17 cellular contexts compared by ENCODE assay signal in the genomic region with DNA sequence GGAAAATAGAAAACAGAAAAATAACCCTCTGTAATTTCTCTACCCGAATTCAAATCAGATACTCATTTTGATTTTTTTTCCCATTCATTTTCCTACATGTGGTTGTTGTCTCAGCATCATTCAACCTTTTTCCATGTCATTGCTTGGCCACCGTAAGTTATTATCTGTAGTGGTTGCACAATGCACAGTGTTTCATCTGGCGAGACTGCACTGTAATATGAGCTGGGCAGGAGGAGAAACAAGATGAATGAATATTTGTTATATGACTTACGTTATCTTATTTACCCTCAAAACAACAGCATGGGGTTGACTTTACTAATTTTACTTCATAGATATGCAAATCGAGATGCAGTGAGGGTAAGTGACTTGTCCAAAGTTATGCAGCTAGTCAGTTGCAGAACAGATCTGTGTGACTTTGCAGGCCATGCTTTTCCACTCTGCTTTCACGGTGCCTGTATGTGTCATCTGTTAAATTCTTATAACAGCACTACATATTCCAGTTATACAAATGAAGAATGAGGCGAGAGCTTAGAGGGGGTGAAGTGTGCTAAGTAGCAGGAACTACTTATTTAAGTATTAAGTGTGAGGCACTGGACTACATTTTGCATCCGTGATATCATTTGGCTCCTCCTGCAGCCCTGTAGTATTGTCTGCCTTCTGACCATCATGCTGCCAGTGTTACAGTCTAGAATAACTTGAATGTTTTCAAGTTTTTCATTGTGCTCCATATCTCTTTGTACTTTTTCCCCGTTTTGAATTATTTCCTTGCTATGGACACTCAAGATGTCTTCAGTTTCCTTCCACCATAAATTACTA. TPM values are rescaled to one million over a fixed set of nuclear protein-coding genes. Genes with fewer than 3 reads are reported as not detected.
A peak's percentile ranks its signal among the peaks of the same experiment; 100 is the strongest.
DNase-seq lines count a peak whose midpoint lies in the region; ATAC-seq and TF ChIP-seq lines count a peak whose summit lies in the region.
"Had no signal": no experiment of that assay in that cellular context is flagged by ENCODE, and none has a peak within 500 bp of the region (broad histone marks: within the 10 kb centered on the region; RNA-seq: fewer than 3 reads in every experiment).

No MANE protein-coding gene starts in this region.

- no peaks in the 10 kb centered on the region for H3K27me3 Mint-ChIP-seq in type B pancreatic cell
- H3K27me3 Mint-ChIP-seq: central memory CD8-positive, alpha-beta T cell; natural killer cell treated with Interleukin-12 subunit alpha and Interleukin-12 subunit beta and Interleukin-15 and Interleukin-18, amount 100 ng/mL, for 72 hours; T-cell had no signal

- no peak for TF ChIP-seq POLR2A in prostate gland (IDR thresholded peaks at IDR 0.05)

- H3K27ac Mint-ChIP-seq in type B pancreatic cell, result no peak overlapping the region
- H3K27ac Mint-ChIP-seq: natural killer cell treated with Interleukin-12 subunit alpha and Interleukin-12 subunit beta and Interleukin-15 and Interleukin-18, amount 100 ng/mL, for 72 hours; T-cell had no signal

- H3K27me3 ChIP-seq in prostate gland (replicated peaks; ENCODE audit: insufficient read depth), result no peaks in the 10 kb centered on the region
- H3K27me3 ChIP-seq: tibial nerve had no signal

- ATAC-seq in GM19395 (IDR thresholded peaks at IDR 0.05; ENCODE audit: unreplicated experiment), result no peak
- ATAC-seq in HG02623 (IDR thresholded peaks at IDR 0.05; ENCODE audit: unreplicated experiment), result no peak
- ATAC-seq: natural killer cell treated with Interleukin-12 subunit alpha and Interleukin-12 subunit beta and Interleukin-15 and Interleukin-18, amount 100 ng/mL, for 72 hours; T-cell had no signal

- peaks cover 0 to 3% of the 10 kb centered on the region in 2 donors for H3K36me3 ChIP-seq in prostate gland

- no peak overlapping the region for H3K27ac ChIP-seq in prostate gland
- H3K27ac ChIP-seq: tibial nerve had no signal

- H3K4me3 ChIP-seq in choroid plexus epithelial cell (ENCODE audit: low read depth, low read length), result no peak overlapping the region
- no peak overlapping the region for H3K4me3 ChIP-seq in prostate gland
- H3K4me3 ChIP-seq: tibial nerve had no signal

- H3K9me3 Mint-ChIP-seq in type B pancreatic cell, result no peaks in the 10 kb centered on the region
- H3K9me3 Mint-ChIP-seq: central memory CD8-positive, alpha-beta T cell; natural killer cell treated with Interleukin-12 subunit alpha and Interleukin-12 subunit beta and Interleukin-15 and Interleukin-18, amount 100 ng/mL, for 72 hours; T-cell had no signal

- H3K36me3 Mint-ChIP-seq in type B pancreatic cell, result peaks cover 16% of the 10 kb centered on the region

- DNase-seq in GM04503 (ENCODE audit: low read depth) (peak; percentile 33), NCI-H146 (lab: John Stamatoyannopoulos, UW) (peak; percentile 60), choroid plexus epithelial cell (ENCODE audit: low read depth) (peak; percentile 79), myocyte (ENCODE audit: low read depth) (peak; percentile 11), prostate gland (ENCODE audit: low spot score) (no peak), type B pancreatic cell (ENCODE audit: extremely low spot score, unreplicated experiment) (no peak)
- DNase-seq: Caco-2; erythroblast; islet precursor cell; NCI-H1417 treated with DMSO at 0.1 percent for 48 hours; NK-92 treated with Interleukin-12 subunit alpha and Interleukin-12 subunit beta, amount 100 ng/mL, for 24 hours; T-cell had no signal

- no peak overlapping the region for H3K4me3 Mint-ChIP-seq in type B pancreatic cell
- H3K4me3 Mint-ChIP-seq: central memory CD8-positive, alpha-beta T cell; natural killer cell treated with Interleukin-12 subunit alpha and Interleukin-12 subunit beta and Interleukin-15 and Interleukin-18, amount 100 ng/mL, for 72 hours; T-cell had no signal

- no peaks in the 10 kb centered on the region for H3K4me1 Mint-ChIP-seq in type B pancreatic cell (ENCODE audit: unreplicated experiment)

- H3K4me1 ChIP-seq in prostate gland (replicated peaks), result no peaks in the 10 kb centered on the region
- H3K4me1 ChIP-seq: Caco-2 had no signal

- no peak for TF ChIP-seq CTCF in choroid plexus epithelial cell (conservative IDR thresholded peaks at IDR 0.05; ENCODE audit: low read depth, low read length)
- TF ChIP-seq CTCF in prostate gland (IDR thresholded peaks at IDR 0.05), result no peak
- TF ChIP-seq CTCF in type B pancreatic cell (conservative IDR thresholded peaks at IDR 0.05), result no peak

- intact Hi-C loops in prostate gland (cut with DNase I), result no loop called here

- WGBS in prostate gland, result 42% methylated on average over 9 of the region's 9 CpGs

- H3K9me3 ChIP-seq in prostate gland, result no peaks in the 10 kb centered on the region
- H3K9me3 ChIP-seq: Caco-2, tibial nerve had no signal

RNA-seq across cellular contexts. Expression of gene ZMYND11, which starts 56.7 kb away (rescaled TPM):
- total RNA-seq in myocyte (71.0 and 72.6 TPM in 2 replicates), prostate gland (10 to 100 TPM; 66.6 to 78.1 TPM), type B pancreatic cell (ENCODE audit: low replicate concordance) (47.5 and 58.7 TPM in 2 replicates)
- polyA plus RNA-seq in myocyte (2012), result 37.8 TPM

Comparison
In these comparisons a context has a peak if more than half of its experiments do, and no peak if none do; other contexts are left out.
1. DNase-seq: peak in GM04503 (single experiment), NCI-H146 (single experiment), choroid plexus epithelial cell (single experiment) and myocyte (single experiment); none in prostate gland (single experiment) and type B pancreatic cell (single experiment).